ENCODE assay signal across 23 cellular contexts in the genomic region with DNA sequence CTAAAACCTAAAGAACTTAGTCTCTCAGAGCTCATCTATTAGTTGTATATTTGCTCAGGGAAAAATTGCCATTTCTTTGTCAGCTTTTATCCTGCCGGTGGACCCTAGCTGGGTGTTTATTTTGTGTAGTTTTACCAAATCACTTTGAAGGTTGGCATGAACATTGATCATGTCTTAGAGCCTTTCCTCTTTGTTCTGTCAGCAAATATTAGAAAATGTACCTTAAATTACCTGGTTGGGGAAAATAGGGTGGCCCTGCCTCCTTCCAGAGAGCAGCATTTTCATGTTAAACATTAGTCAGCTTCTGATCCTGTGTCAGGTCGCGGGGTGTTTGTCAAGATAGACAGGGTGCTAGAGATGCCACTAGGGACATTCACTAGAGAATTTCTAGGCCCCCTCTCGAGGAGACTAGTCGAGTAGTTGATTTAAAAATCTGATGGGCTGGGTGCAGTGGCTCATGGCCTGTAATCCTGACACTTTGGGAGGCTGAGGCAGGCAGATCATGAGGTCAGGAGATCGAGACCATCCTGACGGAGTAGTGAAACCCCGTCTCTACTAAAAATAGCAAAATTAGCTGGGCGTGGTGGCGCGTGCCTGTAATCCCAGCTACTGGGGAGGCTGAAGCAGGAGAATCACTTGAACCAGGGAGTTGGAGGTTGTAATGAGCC.
"Had no signal": no experiment of that assay in that cellular context is flagged by ENCODE, and none has a peak within 500 bp of the region (broad histone marks: within the 10 kb centered on the region; RNA-seq: fewer than 3 reads in every experiment).

No MANE protein-coding gene starts in this region.

- H3K4me3 Mint-ChIP-seq: activated CD4-positive, alpha-beta T cell treated with anti-CD3 and anti-CD28 coated beads, Interleukin-2, amount 10 ng/mL, durations not matched to agents 7 days and 5 days; activated CD8-positive, alpha-beta memory T cell treated with anti-CD3 and anti-CD28 coated beads, Interleukin-2, amount 10 ng/mL, durations not matched to agents 7 days and 5 days; activated CD8-positive, alpha-beta T cell treated with anti-CD3 and anti-CD28 coated beads for 36 hours; activated naive CD4-positive, alpha-beta T cell treated with anti-CD3 and anti-CD28 coated beads, Interleukin-2, amount 50 U/mL, for 24 hours; dendritic cell treated with granulocyte-macrophage colony-stimulating factor and Interleukin-4, amounts not matched to agents 40 ng/mL and 50 ng/mL, for 4 days; nephron; stimulated activated naive B cell treated with anti-CD40 and anti-IgM and Interleukin-4, amounts not matched to agents 10 μg/mL and 1 μg/mL and 100 μg/mL, for 72 hours had no signal

- H3K4me1 ChIP-seq: foreskin keratinocyte had no signal

- H3K27ac Mint-ChIP-seq: activated CD4-positive, alpha-beta T cell treated with anti-CD3 and anti-CD28 coated beads, Interleukin-2, amount 10 ng/mL, durations not matched to agents 7 days and 5 days; activated CD8-positive, alpha-beta memory T cell treated with anti-CD3 and anti-CD28 coated beads, Interleukin-2, amount 10 ng/mL, durations not matched to agents 7 days and 5 days; activated CD8-positive, alpha-beta T cell treated with anti-CD3 and anti-CD28 coated beads for 36 hours; activated naive CD4-positive, alpha-beta T cell treated with anti-CD3 and anti-CD28 coated beads, Interleukin-2, amount 50 U/mL, for 24 hours; dendritic cell treated with granulocyte-macrophage colony-stimulating factor and Interleukin-4, amounts not matched to agents 40 ng/mL and 50 ng/mL, for 4 days; stimulated activated naive B cell treated with anti-CD40 and anti-IgM and Interleukin-4, amounts not matched to agents 10 μg/mL and 1 μg/mL and 100 μg/mL, for 72 hours had no signal

- H3K27me3 Mint-ChIP-seq: activated CD4-positive, alpha-beta T cell treated with anti-CD3 and anti-CD28 coated beads, Interleukin-2, amount 10 ng/mL, durations not matched to agents 7 days and 5 days; activated CD8-positive, alpha-beta memory T cell treated with anti-CD3 and anti-CD28 coated beads, Interleukin-2, amount 10 ng/mL, durations not matched to agents 7 days and 5 days; activated CD8-positive, alpha-beta T cell treated with anti-CD3 and anti-CD28 coated beads for 36 hours; activated naive CD4-positive, alpha-beta T cell treated with anti-CD3 and anti-CD28 coated beads, Interleukin-2, amount 50 U/mL, for 24 hours; dendritic cell treated with granulocyte-macrophage colony-stimulating factor and Interleukin-4, amounts not matched to agents 40 ng/mL and 50 ng/mL, for 4 days; stimulated activated naive B cell treated with anti-CD40 and anti-IgM and Interleukin-4, amounts not matched to agents 10 μg/mL and 1 μg/mL and 100 μg/mL, for 72 hours had no signal

- ATAC-seq: activated CD4-positive, CD25-positive, alpha-beta regulatory T cell treated with anti-CD3 and anti-CD28 coated beads, Interleukin-2, amount 50 U/mL, for 24 hours; activated CD8-positive, alpha-beta memory T cell treated with anti-CD3 and anti-CD28 coated beads, Interleukin-2, amount 10 ng/mL, durations not matched to agents 7 days and 5 days; activated CD8-positive, alpha-beta T cell treated with anti-CD3 and anti-CD28 coated beads for 36 hours; foreskin keratinocyte; left lung; sciatic nerve; stimulated activated naive B cell treated with anti-CD40 and anti-IgM and Interleukin-4, amounts not matched to agents 10 μg/mL and 1 μg/mL and 100 μg/mL, for 72 hours had no signal

- DNase-seq: activated CD4-positive, alpha-beta T cell treated with anti-CD3 and anti-CD28 coated beads, Interleukin-2, amount 10 ng/mL, durations not matched to agents 7 days and 5 days; activated CD8-positive, alpha-beta memory T cell treated with anti-CD3 and anti-CD28 coated beads, Interleukin-2, amount 10 ng/mL, durations not matched to agents 7 days and 5 days; activated CD8-positive, alpha-beta T cell treated with anti-CD3 and anti-CD28 coated beads for 36 hours; activated gamma-delta T cell treated with Interleukin-2 at 50 U/mL for 16 hours; activated T-cell treated with anti-CD3 and anti-CD28 coated beads for 4 hours; adrenal gland; brain microvascular endothelial cell; caudate nucleus; effector CD8-positive, alpha-beta T cell; foreskin keratinocyte; left lung; pancreas; small intestine; stimulated activated CD4-positive, alpha-beta T cell treated with anti-CD3 and anti-CD28 coated beads, Interleukin-2, amount 100 ng/mL, for 24 hours; stimulated activated naive B cell treated with anti-CD40 and anti-IgM and Interleukin-4, amounts not matched to agents 10 μg/mL and 1 μg/mL and 100 μg/mL, for 72 hours; upper lobe of left lung had no signal

- H3K4me3 ChIP-seq: adrenal gland, ascending aorta, left lung, lung, pancreas, upper lobe of left lung had no signal

- H3K9me3 ChIP-seq: adrenal gland, ascending aorta, left lung, pancreas, upper lobe of left lung had no signal

- H3K27ac ChIP-seq: adrenal gland, ascending aorta, brain microvascular endothelial cell, foreskin keratinocyte, left lung, pancreas, upper lobe of left lung had no signal

- H3K36me3 ChIP-seq: adrenal gland, ascending aorta, brain microvascular endothelial cell, left lung, pancreas, upper lobe of left lung had no signal

- H3K27me3 ChIP-seq: adrenal gland, ascending aorta, brain microvascular endothelial cell, foreskin keratinocyte, left lung, pancreas, upper lobe of left lung had no signal

- H3K9me3 Mint-ChIP-seq: activated CD4-positive, alpha-beta T cell treated with anti-CD3 and anti-CD28 coated beads, Interleukin-2, amount 10 ng/mL, durations not matched to agents 7 days and 5 days; activated CD8-positive, alpha-beta T cell treated with anti-CD3 and anti-CD28 coated beads for 36 hours; activated naive CD4-positive, alpha-beta T cell treated with anti-CD3 and anti-CD28 coated beads, Interleukin-2, amount 50 U/mL, for 24 hours; dendritic cell treated with granulocyte-macrophage colony-stimulating factor and Interleukin-4, amounts not matched to agents 40 ng/mL and 50 ng/mL, for 4 days; nephron had no signal
